In the genomic region with DNA sequence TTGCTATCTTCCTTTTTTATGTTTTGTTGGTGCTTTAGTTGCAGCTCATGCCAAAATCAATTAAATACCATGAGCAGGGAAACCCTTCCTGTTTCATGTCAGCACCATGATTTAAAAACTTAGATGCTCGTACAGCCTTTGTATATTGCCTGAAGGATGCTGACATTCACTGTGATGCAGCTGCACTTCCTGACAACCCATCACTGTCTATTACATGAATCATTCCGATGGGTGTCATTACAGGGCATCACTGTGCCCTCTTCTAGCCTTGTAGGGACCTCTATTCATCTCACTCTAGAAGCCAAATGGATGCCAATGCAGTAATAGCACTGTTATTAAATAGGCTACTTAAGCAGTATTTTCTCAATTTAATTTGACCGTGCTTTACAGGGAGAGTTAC, we compare ENCODE assay signal across 26 cellular contexts.
"Had no signal": no experiment of that assay in that cellular context is flagged by ENCODE, and none has a peak within 500 bp of the region (broad histone marks: within the 10 kb centered on the region; RNA-seq: fewer than 3 reads in every experiment).

No MANE protein-coding gene starts in this region.

- ATAC-seq: esophagus mucosa; gastrocnemius medialis; heart left ventricle; left cardiac atrium; left lung; mucosa of descending colon; natural killer cell treated with Interleukin-12 subunit alpha and Interleukin-12 subunit beta and Interleukin-15 and Interleukin-18, amount 100 ng/mL, for 72 hours; right lobe of liver had no signal

- H3K4me3 ChIP-seq: dorsolateral prefrontal cortex, gastrocnemius medialis, heart left ventricle, hepatocyte, left lung, mucosa of descending colon, neural progenitor cell, right lobe of liver, stomach, thyroid gland, vagina had no signal

- H2AFZ ChIP-seq: hepatocyte, neural progenitor cell, parathyroid adenoma had no signal

- H3K4me2 ChIP-seq: hepatocyte, neural progenitor cell had no signal

- H3K27me3 ChIP-seq: dorsolateral prefrontal cortex, gastrocnemius medialis, heart left ventricle, hepatocyte, left lung, neural progenitor cell, right lobe of liver, stomach, thyroid gland, vagina had no signal

- H3K36me3 ChIP-seq: gastrocnemius medialis, heart left ventricle, left lung, neural progenitor cell, right lobe of liver, stomach, thyroid gland, vagina had no signal

- FAIRE-seq: small intestine had no signal

- H3K79me2 ChIP-seq: hepatocyte, parathyroid adenoma had no signal

- H3K9ac ChIP-seq: neural progenitor cell, parathyroid adenoma had no signal

- DNase-seq: dorsolateral prefrontal cortex; effector CD4-positive, alpha-beta T cell; foreskin fibroblast; gastrocnemius medialis; heart left ventricle; left cardiac atrium; left lung; mesenchymal stem cell; mucosa of descending colon; naive B cell; right lobe of liver; small intestine; stimulated activated CD4-positive, alpha-beta T cell treated with anti-CD3 and anti-CD28 coated beads, Interleukin-15, amount 100 ng/mL, for 24 hours; stimulated activated CD4-positive, alpha-beta T cell treated with anti-CD3 and anti-CD28 coated beads, Interleukin-4, amount 100 ng/mL, for 1 hour; stimulated activated CD8-positive, alpha-beta memory T cell treated with anti-CD3 and anti-CD28 coated beads, Interleukin-4, amount 100 ng/mL, for 48 hours; stimulated activated naive CD4-positive, alpha-beta T cell; stomach; thyroid gland; trophoblast cell had no signal

- H3K4me1 ChIP-seq: neural progenitor cell had no signal

- H3K9me3 ChIP-seq: gastrocnemius medialis, heart left ventricle, left lung, mucosa of descending colon, right lobe of liver, stomach, thyroid gland, vagina had no signal

- H3K27ac ChIP-seq: dorsolateral prefrontal cortex, epithelial cell of prostate, gastrocnemius medialis, heart left ventricle, hepatocyte, left lung, neural progenitor cell, parathyroid adenoma, right lobe of liver, stomach, thyroid gland, vagina had no signal
